8 cellular contexts compared by ENCODE assay signal in genomic region chrX:71911023-71911730, GRCh38. TPM values are rescaled to one million over a fixed set of nuclear protein-coding genes. Genes with fewer than 3 reads are reported as not detected.
DNase-seq lines count a peak whose midpoint lies in the region; ATAC-seq and TF ChIP-seq lines count a peak whose summit lies in the region.

No MANE protein-coding gene starts in this region.

- peak overlapping the region; percentile 13 for H3K4me3 Mint-ChIP-seq in activated T-cell treated with anti-CD3 and anti-CD28 coated beads, Interleukin-2, amount 50 U/mL, for 4 hours

- no peaks in the 10 kb centered on the region for H3K9me3 ChIP-seq in AG04450 (ENCODE audit: control insufficient read depth, insufficient read depth, low read length)

- no peak for DNase-seq in AG04450 (ENCODE audit: low read depth, low spot score)
- DNase-seq in LNCaP clone FGC (ENCODE audit: low read depth): no peak
- peak; percentile 17 for DNase-seq in activated T-cell treated with anti-CD3 and anti-CD28 coated beads, Interleukin-2, amount 50 U/mL, for 4 hours
- peak; percentile 4 for DNase-seq in germinal center (ENCODE audit: low spot score)
- DNase-seq in retina: peak; percentile 44
- no peak for DNase-seq in NCI-H146 treated with DMSO at 0.1 percent for 48 hours (lab: John Stamatoyannopoulos, UW; ENCODE audit: unreplicated experiment)

- no peaks in the 10 kb centered on the region for H3K36me3 Mint-ChIP-seq in activated T-cell treated with anti-CD3 and anti-CD28 coated beads, Interleukin-2, amount 50 U/mL, for 4 hours (ENCODE audit: insufficient read depth)

- TF ChIP-seq CTCF in AG04450 (IDR thresholded peaks at IDR 0.05; ENCODE audit: low read depth, low read length): peak; percentile 1; the same call in 1 of the 2 replicates
- peak; percentile 13; the same call in 1 of the 2 replicates for TF ChIP-seq CTCF in LNCaP clone FGC (IDR thresholded peaks at IDR 0.05; ENCODE audit: control insufficient read depth, extremely low read depth, insufficient read depth)

- no peak overlapping the region for H3K27ac ChIP-seq in AG04450 (ENCODE audit: low read depth, low read length)

- ATAC-seq in activated T-cell treated with anti-CD3 and anti-CD28 coated beads, Interleukin-2, amount 50 U/mL, for 4 hours: peak; percentile 75 to 81
- ATAC-seq in HG02763 (IDR thresholded peaks at IDR 0.05; ENCODE audit: unreplicated experiment): no peak
- ATAC-seq in GM21526 (IDR thresholded peaks at IDR 0.05; ENCODE audit: low FRiP score, unreplicated experiment): no peak

- H3K9me3 Mint-ChIP-seq in activated T-cell treated with anti-CD3 and anti-CD28 coated beads, Interleukin-2, amount 50 U/mL, for 4 hours: no peaks in the 10 kb centered on the region

- H3K4me3 ChIP-seq in AG04450 (ENCODE audit: low read depth, low read length) (peak overlapping the region; percentile 53), LNCaP clone FGC (ENCODE audit: low read depth, low read length) (peak overlapping the region; percentile 15; the same call in 1 of the 2 replicates)

- peaks cover 11% of the 10 kb centered on the region for H3K27me3 ChIP-seq in AG04450 (ENCODE audit: control insufficient read depth, insufficient read depth, low read length)

- H3K4me1 Mint-ChIP-seq in activated T-cell treated with anti-CD3 and anti-CD28 coated beads, Interleukin-2, amount 50 U/mL, for 4 hours (ENCODE audit: low read depth): peaks cover 6% of the 10 kb centered on the region

- CTCF ChIA-PET in AG04450 (lab: Charles Lee): interaction anchor here (1.0 to 1.2 kb wide), 2 partner anchors 26 to 88 kb away, joined by 3 to 4 read pairs; no protein-coding TSS in a partner anchor

- POLR2A ChIA-PET in AG04450 (lab: Yijun Ruan, JAX): interaction anchor here (0.7 kb wide), 1 partner anchor 24 kb away, joined by 4 read pairs; no protein-coding TSS in a partner anchor

- H3K27me3 Mint-ChIP-seq in activated T-cell treated with anti-CD3 and anti-CD28 coated beads, Interleukin-2, amount 50 U/mL, for 4 hours (ENCODE audit: low read depth): peaks cover 31% of the 10 kb centered on the region

RNA-seq across cellular contexts. Expression of gene NHSL2, which starts 0.5 kb away (rescaled TPM):
- 3.0 and 3.1 TPM in 2 replicates for polyA plus RNA-seq in AG04450 (2011; rRNA removed)
- 8.1 and 15.8 TPM in 2 replicates for polyA minus RNA-seq in AG04450 (2011; rRNA and poly(A)+ RNA removed)
- under 1 TPM; 0.30 to 0.65 (median 0.32) TPM for total RNA-seq in activated T-cell treated with anti-CD3 and anti-CD28 coated beads, Interleukin-2, amount 50 U/mL, for 4 hours

Comparison
In these comparisons a context has a peak if more than half of its experiments do, and no peak if none do; other contexts are left out.
1. DNase-seq: peak in activated T-cell treated with anti-CD3 and anti-CD28 coated beads, Interleukin-2, amount 50 U/mL, for 4 hours (single experiment), germinal center (single experiment) and retina (single experiment); none in AG04450 (single experiment), LNCaP clone FGC (single experiment) and NCI-H146 treated with DMSO at 0.1 percent for 48 hours (single experiment).
2. ATAC-seq: peak in activated T-cell treated with anti-CD3 and anti-CD28 coated beads, Interleukin-2, amount 50 U/mL, for 4 hours (2 of 2); none in HG02763 (single experiment) and GM21526 (single experiment).